8 cellular contexts compared by ENCODE assay signal in the genomic region with DNA sequence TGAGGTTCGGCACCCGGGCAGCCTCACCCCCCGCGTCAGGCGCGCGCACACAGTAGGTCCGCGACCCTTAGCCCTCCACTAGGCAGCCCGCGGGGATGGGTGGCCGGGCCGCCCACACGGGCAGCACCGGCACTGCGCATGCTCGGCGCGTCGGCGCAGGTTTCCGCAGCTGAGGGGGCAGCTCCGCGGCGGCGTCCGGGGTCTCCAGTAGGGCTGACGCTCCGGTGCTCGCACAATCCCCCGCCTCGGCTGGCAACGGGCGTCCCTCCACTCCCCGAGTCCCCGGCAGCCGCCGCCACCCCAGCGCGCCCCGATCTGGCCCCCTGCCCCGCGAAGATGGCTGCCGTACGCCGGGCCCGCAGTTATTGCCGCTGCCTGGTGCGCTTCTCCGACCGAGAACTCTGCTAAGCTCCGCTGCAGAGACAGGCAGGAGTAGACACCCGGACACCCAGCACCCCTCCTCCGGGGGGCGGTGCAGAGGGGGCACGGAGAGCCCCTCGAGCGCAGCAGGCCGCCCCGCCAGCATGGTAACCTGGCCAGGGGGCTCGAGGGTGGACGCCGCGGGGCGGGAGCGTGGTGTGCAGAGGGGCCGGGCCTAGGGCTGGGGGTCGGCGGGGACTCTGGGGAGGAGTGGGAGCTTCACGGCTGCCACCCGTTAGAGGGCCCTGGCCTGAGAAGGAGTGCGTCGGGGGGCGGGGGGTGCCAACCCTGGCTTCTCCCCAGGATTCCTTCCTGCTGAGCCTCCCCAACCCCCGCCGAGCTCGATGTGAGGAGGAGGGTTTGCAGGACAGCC. TPM values are rescaled to one million over a fixed set of nuclear protein-coding genes. Genes with fewer than 3 reads are reported as not detected.
DNase-seq lines count a peak whose midpoint lies in the region; ATAC-seq and TF ChIP-seq lines count a peak whose summit lies in the region.

A gene (plus strand): TSS at position 139 of the 793 bp plus-strand sequence. CDS start 386 bp downstream, at position 525.

- TF ChIP-seq CTCF in Calu3 (IDR thresholded peaks at IDR 0.05; ENCODE audit: unreplicated experiment) (no peak), RWPE2 (IDR thresholded peaks at IDR 0.05; ENCODE audit: poor library complexity, severe bottlenecking) (no peak), type B pancreatic cell (conservative IDR thresholded peaks at IDR 0.05) (no peak)

- H3K4me1 Mint-ChIP-seq in Calu3 (ENCODE audit: low read depth, unreplicated experiment), result peaks cover 13% of the 10 kb centered on the region
- peaks cover 53% of the 10 kb centered on the region for H3K4me1 Mint-ChIP-seq in activated naive CD4-positive, alpha-beta T cell treated with anti-CD3 and anti-CD28 coated beads for 36 hours (ENCODE audit: low read depth)
- H3K4me1 Mint-ChIP-seq in type B pancreatic cell (ENCODE audit: unreplicated experiment), result peaks cover 38% of the 10 kb centered on the region

- H3K9me3 Mint-ChIP-seq in Calu3 (ENCODE audit: low read depth, unreplicated experiment) (no peaks in the 10 kb centered on the region), type B pancreatic cell (no peaks in the 10 kb centered on the region)
- H3K9me3 Mint-ChIP-seq in activated naive CD4-positive, alpha-beta T cell treated with anti-CD3 and anti-CD28 coated beads for 36 hours, result no peaks in the 10 kb centered on the region

- peak within 1 kb of the TSS; percentile 97 for H3K4me3 Mint-ChIP-seq in Calu3 (ENCODE audit: low read depth, unreplicated experiment)
- H3K4me3 Mint-ChIP-seq in activated naive CD4-positive, alpha-beta T cell treated with anti-CD3 and anti-CD28 coated beads for 36 hours, result peak within 1 kb of the TSS; percentile 97
- peak within 1 kb of the TSS; percentile 100 for H3K4me3 Mint-ChIP-seq in type B pancreatic cell

- peak within 1 kb of the TSS; percentile 86 for H4K8ac ChIP-seq in trophoblast cell (ENCODE audit: low read depth, low read length)

- H4K91ac ChIP-seq in trophoblast cell (ENCODE audit: low read depth, low read length), result peak within 1 kb of the TSS; percentile 36

- no CpG with 5 or more reads among the region's 77 CpGs for WGBS in trophoblast cell (ENCODE audit: extremely low coverage, insufficient coverage, insufficient read length)

- H3K79me1 ChIP-seq in trophoblast cell (ENCODE audit: low read length), result peaks cover 10% of the 10 kb centered on the region

- CTCF ChIA-PET in Calu3 (lab: Charles Lee), result interaction anchor here (1.5 kb wide), 1 partner anchor 70 kb away, joined by 3 read pairs; a partner anchor contains a TSS
- CTCF ChIA-PET in activated naive CD4-positive, alpha-beta T cell treated with anti-CD3 and anti-CD28 coated beads for 36 hours (lab: Charles Lee), result interaction anchor here (0.6 to 2.1 kb wide), 4 partner anchors 70 to 287 kb away, joined by 4 to 8 read pairs (median 6); no protein-coding TSS in a partner anchor

- H2AK5ac ChIP-seq in trophoblast cell (ENCODE audit: low read length), result no peak within 1 kb of the TSS

- BruUV-seq in Calu3 (replicated peaks; lab: Mats Ljungman, UMichigan), result no TSS peak

- peak within 1 kb of the TSS; percentile 15 for H2BK5ac ChIP-seq in trophoblast cell (ENCODE audit: low read depth, low read length, poor library complexity)

- H3K27ac Mint-ChIP-seq in Calu3 (ENCODE audit: unreplicated experiment), result peak within 1 kb of the TSS; percentile 65
- H3K27ac Mint-ChIP-seq in activated naive CD4-positive, alpha-beta T cell treated with anti-CD3 and anti-CD28 coated beads for 36 hours, result peak within 1 kb of the TSS; percentile 99
- peak within 1 kb of the TSS; percentile 93 for H3K27ac Mint-ChIP-seq in type B pancreatic cell

- no peak within 1 kb of the TSS for H2BK12ac ChIP-seq in trophoblast cell (ENCODE audit: low read length)

- H3K9me3 ChIP-seq in RWPE2 (ENCODE audit: severe bottlenecking) (no peaks in the 10 kb centered on the region), trophoblast cell (ENCODE audit: insufficient read depth, low read depth, low read length) (no peaks in the 10 kb centered on the region)

- H3K36me3 ChIP-seq in RWPE2 (ENCODE audit: low read depth) (peaks cover 30% of the 10 kb centered on the region), trophoblast cell (ENCODE audit: control insufficient read depth in 1 of 2, insufficient read depth in 2 of 2, low read length in 2 of 2) (no peaks in the 10 kb centered on the region)

- peak within 1 kb of the TSS; percentile 78 for H4K12ac ChIP-seq in trophoblast cell (ENCODE audit: low read depth, low read length)

- ATAC-seq in GM19463 (IDR thresholded peaks at IDR 0.05; ENCODE audit: unreplicated experiment), result peak; percentile 40
- ATAC-seq in HG03575 (IDR thresholded peaks at IDR 0.05; ENCODE audit: extremely low read depth, insufficient number of reproducible peaks, low FRiP score, unreplicated experiment), result peak; percentile 15
- peak; percentile 46 for ATAC-seq in RWPE2 (ENCODE audit: low read depth)
- ATAC-seq in Right ventricle myocardium superior (ENCODE audit: poor library complexity), result peak; percentile 86

- peak within 1 kb of the TSS; percentile 95 for H3K4me3 ChIP-seq in RWPE2 (ENCODE audit: severe bottlenecking)
- H3K4me3 ChIP-seq in trophoblast cell (ENCODE audit: low read depth, low read length), result peak within 1 kb of the TSS; percentile 87

- peak; percentile 68 for DNase-seq in Calu3
- DNase-seq in RWPE2 (ENCODE audit: low spot score), result peak; percentile 59
- DNase-seq in activated naive CD4-positive, alpha-beta T cell treated with anti-CD3 and anti-CD28 coated beads for 36 hours, result peak; percentile 64
- peak; percentile 85 for DNase-seq in Right ventricle myocardium superior
- DNase-seq in trophoblast cell, result peak; percentile 51 to 74
- DNase-seq in type B pancreatic cell (ENCODE audit: extremely low spot score, unreplicated experiment), result peak; percentile 85

- H3K36me3 Mint-ChIP-seq in Calu3 (ENCODE audit: insufficient read depth, unreplicated experiment), result peaks cover 34% of the 10 kb centered on the region
- H3K36me3 Mint-ChIP-seq in activated naive CD4-positive, alpha-beta T cell treated with anti-CD3 and anti-CD28 coated beads for 36 hours (ENCODE audit: low read depth), result peaks cover 2% of the 10 kb centered on the region
- peaks cover 4% of the 10 kb centered on the region for H3K36me3 Mint-ChIP-seq in type B pancreatic cell

- peak within 1 kb of the TSS; percentile 76 for H3K9ac ChIP-seq in trophoblast cell (ENCODE audit: low read length)

- H3K27me3 Mint-ChIP-seq in Calu3 (ENCODE audit: unreplicated experiment) (no peaks in the 10 kb centered on the region), type B pancreatic cell (no peaks in the 10 kb centered on the region)
- H3K27me3 Mint-ChIP-seq in activated naive CD4-positive, alpha-beta T cell treated with anti-CD3 and anti-CD28 coated beads for 36 hours (ENCODE audit: low read depth), result no peaks in the 10 kb centered on the region

- intact Hi-C loops in Calu3 (cut with micrococcal nuclease; ENCODE audit: unreplicated experiment) (no loop called here), Right ventricle myocardium superior (cut with DNase I) (loop anchor here (2.0 kb wide), 1 partner anchor 71 kb away; a partner anchor contains a TSS)
- intact Hi-C loops in activated naive CD4-positive, alpha-beta T cell treated with anti-CD3 and anti-CD28 coated beads for 36 hours (cut with micrococcal nuclease), result loop anchor here (2.0 kb wide), 5 partner anchors 241 to 905 kb away; no protein-coding TSS in a partner anchor

- no peak within 1 kb of the TSS for H3K23ac ChIP-seq in trophoblast cell (ENCODE audit: low read length)

- H3K27me3 ChIP-seq in RWPE2 (ENCODE audit: insufficient read depth, poor library complexity, severe bottlenecking) (no peaks in the 10 kb centered on the region), trophoblast cell (ENCODE audit: insufficient read depth, low read length) (no peaks in the 10 kb centered on the region)

- peak within 1 kb of the TSS; percentile 80 for H2AFZ ChIP-seq in trophoblast cell (ENCODE audit: insufficient read depth, low read length, poor library complexity)

- peak within 1 kb of the TSS; percentile 57 for H2BK120ac ChIP-seq in trophoblast cell (ENCODE audit: insufficient read depth, low read length, poor library complexity)

- H3K79me2 ChIP-seq in trophoblast cell (ENCODE audit: control insufficient read depth, insufficient read depth, low read length, poor library complexity), result peaks cover 12% of the 10 kb centered on the region

- peak within 1 kb of the TSS; percentile 37 for H3K4ac ChIP-seq in trophoblast cell (ENCODE audit: low read depth, low read length)

- peak within 1 kb of the TSS; percentile 80 for H3K14ac ChIP-seq in trophoblast cell (ENCODE audit: low read length)

- H3K18ac ChIP-seq in trophoblast cell (ENCODE audit: low read length), result peak within 1 kb of the TSS; percentile 90

- H3K4me1 ChIP-seq in RWPE2 (ENCODE audit: insufficient read depth, poor library complexity, severe bottlenecking) (peaks cover 15% of the 10 kb centered on the region), trophoblast cell (ENCODE audit: control insufficient read depth in 1 of 2, insufficient read depth in 2 of 2, low read length in 2 of 2) (no peaks in the 10 kb centered on the region)

- H3K27ac ChIP-seq in RWPE2 (ENCODE audit: poor library complexity, severe bottlenecking), result peak within 1 kb of the TSS; percentile 64
- peak within 1 kb of the TSS; percentile 43 for H3K27ac ChIP-seq in trophoblast cell (ENCODE audit: low read depth, low read length)

- peak within 1 kb of the TSS; percentile 76 for H3K4me2 ChIP-seq in trophoblast cell (ENCODE audit: low read length)

RNA-seq across cellular contexts. Expression of the gene that starts here (rescaled TPM):
- 91.2 and 94.5 TPM in 2 replicates for total RNA-seq in Calu3 (2022)
- 10 to 100 TPM; 40.6 to 45.0 TPM for total RNA-seq in activated naive CD4-positive, alpha-beta T cell treated with anti-CD3 and anti-CD28 coated beads for 36 hours
- total RNA-seq in Right ventricle myocardium superior, result 40.2 TPM
- 56.4 and 57.2 TPM in 2 replicates for polyA plus RNA-seq in trophoblast cell (2013)
- total RNA-seq in type B pancreatic cell (ENCODE audit: low replicate concordance), result 67.7 and 78.5 TPM in 2 replicates

Comparison
In these comparisons a context has a peak if more than half of its experiments do, and no peak if none do; other contexts are left out.
1. Peak in every context shown above with its lines: DNase-seq, ATAC-seq, H3K4me3 ChIP-seq and H3K27ac ChIP-seq.
2. ATAC-seq: peak in every context shown above with its lines; median percentile 86 in Right ventricle myocardium superior; 46 in RWPE2; 40 in GM19463; 15 in HG03575.